ENCODE assay signal across 9 cellular contexts in the genomic region with DNA sequence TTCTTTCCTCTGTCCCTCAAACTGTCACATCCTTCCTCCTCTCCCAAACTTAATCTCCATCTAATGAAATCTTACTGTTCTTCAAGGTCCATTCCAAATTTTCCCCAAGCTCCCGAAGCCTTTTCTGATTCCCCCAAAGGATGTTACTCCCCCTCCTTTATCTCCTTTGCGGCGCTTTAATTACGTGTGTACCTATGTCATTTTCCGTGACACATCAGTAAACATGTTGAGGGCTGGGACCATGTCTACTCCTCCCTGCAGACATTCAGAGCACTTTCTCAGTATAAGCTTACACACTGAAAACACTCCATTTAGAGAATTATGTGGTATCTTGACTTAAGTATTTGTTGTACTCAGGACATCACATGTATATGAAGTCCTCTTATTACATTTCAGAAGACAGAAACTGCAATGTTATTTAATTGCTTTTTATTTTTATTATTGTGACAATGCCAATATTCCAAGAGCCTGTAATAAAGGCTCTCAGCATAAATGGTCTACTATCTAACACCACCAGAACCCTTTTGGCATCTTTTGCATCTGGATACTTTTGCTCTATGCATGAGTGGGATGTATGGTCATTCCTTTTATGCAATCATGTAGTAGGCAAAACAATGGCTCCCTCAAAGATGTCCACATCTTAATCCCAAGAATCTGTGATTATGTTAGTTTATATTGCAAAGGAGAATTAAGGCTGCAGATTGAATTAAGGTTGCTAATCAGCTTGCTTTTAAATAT. TPM values are rescaled to one million over a fixed set of nuclear protein-coding genes. Genes with fewer than 3 reads are reported as not detected.
DNase-seq lines count a peak whose midpoint lies in the region; ATAC-seq and TF ChIP-seq lines count a peak whose summit lies in the region.
"Had no signal": no experiment of that assay in that cellular context is flagged by ENCODE, and none has a peak within 500 bp of the region (broad histone marks: within the 10 kb centered on the region; RNA-seq: fewer than 3 reads in every experiment).

No MANE protein-coding gene starts in this region.

- CTCF ChIA-PET in activated CD8-positive, alpha-beta memory T cell treated with anti-CD3 and anti-CD28 coated beads, Interleukin-2, amount 10 ng/mL, durations not matched to agents 7 days and 5 days (lab: Charles Lee), result interaction anchor here (1.4 kb wide), 1 partner anchor 25 kb away, joined by 3 read pairs; no protein-coding TSS in a partner anchor

- no peak for DNase-seq in activated CD8-positive, alpha-beta memory T cell treated with anti-CD3 and anti-CD28 coated beads, Interleukin-2, amount 10 ng/mL, durations not matched to agents 7 days and 5 days
- no peak for DNase-seq in activated CD8-positive, alpha-beta memory T cell treated with anti-CD3 and anti-CD28 coated beads, Interleukin-2, amount 50 U/mL, for 48 hours
- DNase-seq in Jurkat, Clone E6-1 (ENCODE audit: low read depth, low spot score), result no peak
- no peak for DNase-seq in activated naive CD8-positive, alpha-beta T cell treated with anti-CD3 and anti-CD28 coated beads, Interleukin-2, amount 50 U/mL, for 24 hours
- DNase-seq in progenitor cell of endocrine pancreas (ENCODE audit: low spot score, unreplicated experiment) (no peak), NCI-H2081 (lab: John Stamatoyannopoulos, UW) (no peak), NCI-H1694 treated with DMSO at 0.1 percent for 48 hours (lab: John Stamatoyannopoulos, UW) (no peak), SHP77 treated with DMSO at 0.1 percent for 48 hours (lab: John Stamatoyannopoulos, UW) (no peak)
- DNase-seq: heart left ventricle had no signal

- TF ChIP-seq CTCF in progenitor cell of endocrine pancreas (IDR thresholded peaks at IDR 0.05; ENCODE audit: unreplicated experiment), result no peak

- ATAC-seq in activated CD8-positive, alpha-beta memory T cell treated with anti-CD3 and anti-CD28 coated beads, Interleukin-2, amount 10 ng/mL, durations not matched to agents 7 days and 5 days, result no peak
- no peak for ATAC-seq in activated naive CD8-positive, alpha-beta T cell treated with anti-CD3 and anti-CD28 coated beads, Interleukin-2, amount 50 U/mL, for 24 hours
- ATAC-seq: heart left ventricle had no signal

- peak overlapping the region; percentile 99 for H3K27ac Mint-ChIP-seq in activated CD8-positive, alpha-beta memory T cell treated with anti-CD3 and anti-CD28 coated beads, Interleukin-2, amount 10 ng/mL, durations not matched to agents 7 days and 5 days
- H3K27ac Mint-ChIP-seq in activated naive CD8-positive, alpha-beta T cell treated with anti-CD3 and anti-CD28 coated beads, Interleukin-2, amount 50 U/mL, for 24 hours, result peak overlapping the region; percentile 88
- no peak overlapping the region for H3K27ac Mint-ChIP-seq in progenitor cell of endocrine pancreas

- peaks cover 33% of the 10 kb centered on the region for H3K36me3 Mint-ChIP-seq in activated CD8-positive, alpha-beta memory T cell treated with anti-CD3 and anti-CD28 coated beads, Interleukin-2, amount 10 ng/mL, durations not matched to agents 7 days and 5 days
- H3K36me3 Mint-ChIP-seq in activated naive CD8-positive, alpha-beta T cell treated with anti-CD3 and anti-CD28 coated beads, Interleukin-2, amount 50 U/mL, for 24 hours (ENCODE audit: low read depth), result peaks cover 15% of the 10 kb centered on the region
- no peaks in the 10 kb centered on the region for H3K36me3 Mint-ChIP-seq in progenitor cell of endocrine pancreas (ENCODE audit: insufficient read depth)

- H3K4me3 ChIP-seq in Jurkat, Clone E6-1 (ENCODE audit: low read length), result peak overlapping the region; percentile 67

- no peaks in the 10 kb centered on the region for H3K9me3 Mint-ChIP-seq in activated CD8-positive, alpha-beta memory T cell treated with anti-CD3 and anti-CD28 coated beads, Interleukin-2, amount 10 ng/mL, durations not matched to agents 7 days and 5 days (ENCODE audit: low read depth)
- H3K9me3 Mint-ChIP-seq in activated naive CD8-positive, alpha-beta T cell treated with anti-CD3 and anti-CD28 coated beads, Interleukin-2, amount 50 U/mL, for 24 hours, result no peaks in the 10 kb centered on the region
- peaks cover 7% of the 10 kb centered on the region for H3K9me3 Mint-ChIP-seq in progenitor cell of endocrine pancreas (ENCODE audit: low read depth)

- H3K4me3 Mint-ChIP-seq in activated CD8-positive, alpha-beta memory T cell treated with anti-CD3 and anti-CD28 coated beads, Interleukin-2, amount 10 ng/mL, durations not matched to agents 7 days and 5 days, result peak overlapping the region; percentile 84
- peak overlapping the region; percentile 85 for H3K4me3 Mint-ChIP-seq in activated naive CD8-positive, alpha-beta T cell treated with anti-CD3 and anti-CD28 coated beads, Interleukin-2, amount 50 U/mL, for 24 hours
- H3K4me3 Mint-ChIP-seq in progenitor cell of endocrine pancreas (ENCODE audit: low read depth), result peak overlapping the region; percentile 70

- peaks cover 45% of the 10 kb centered on the region for H3K4me1 Mint-ChIP-seq in activated CD8-positive, alpha-beta memory T cell treated with anti-CD3 and anti-CD28 coated beads, Interleukin-2, amount 10 ng/mL, durations not matched to agents 7 days and 5 days
- H3K4me1 Mint-ChIP-seq in activated naive CD8-positive, alpha-beta T cell treated with anti-CD3 and anti-CD28 coated beads, Interleukin-2, amount 50 U/mL, for 24 hours, result peaks cover 52% of the 10 kb centered on the region
- H3K4me1 Mint-ChIP-seq in progenitor cell of endocrine pancreas (ENCODE audit: low read depth), result peaks cover 9% of the 10 kb centered on the region

- no peaks in the 10 kb centered on the region for H3K27me3 Mint-ChIP-seq in activated CD8-positive, alpha-beta memory T cell treated with anti-CD3 and anti-CD28 coated beads, Interleukin-2, amount 10 ng/mL, durations not matched to agents 7 days and 5 days
- no peaks in the 10 kb centered on the region for H3K27me3 Mint-ChIP-seq in activated naive CD8-positive, alpha-beta T cell treated with anti-CD3 and anti-CD28 coated beads, Interleukin-2, amount 50 U/mL, for 24 hours
- H3K27me3 Mint-ChIP-seq in progenitor cell of endocrine pancreas, result peaks cover 17% of the 10 kb centered on the region

RNA-seq across cellular contexts. Expression of a gene that starts 1.8 kb away (rescaled TPM):
- 10 to 100 TPM; 63.9 to 73.0 TPM for total RNA-seq in activated CD8-positive, alpha-beta memory T cell treated with anti-CD3 and anti-CD28 coated beads, Interleukin-2, amount 10 ng/mL, durations not matched to agents 7 days and 5 days
- polyA plus RNA-seq in Jurkat, Clone E6-1 (2012; ENCODE audit: insufficient read depth, insufficient read length), result 53.2 TPM
- 3.5 and 4.0 TPM in 2 replicates for total RNA-seq in progenitor cell of endocrine pancreas

RNA-seq across cellular contexts. Expression of a gene that starts 26.0 kb away (rescaled TPM):
- 1 to 10 TPM; 5.1 to 8.3 TPM for total RNA-seq in activated CD8-positive, alpha-beta memory T cell treated with anti-CD3 and anti-CD28 coated beads, Interleukin-2, amount 10 ng/mL, durations not matched to agents 7 days and 5 days
- 2.3 TPM for polyA plus RNA-seq in Jurkat, Clone E6-1 (2012; ENCODE audit: insufficient read depth, insufficient read length)
- 4.6 and 4.7 TPM in 2 replicates for total RNA-seq in progenitor cell of endocrine pancreas

Comparison
In these comparisons a context has a peak if more than half of its experiments do, and no peak if none do; other contexts are left out.
1. RNA of a gene that starts 1.8 kb away (total RNA-seq): 63.9 to 73.0 TPM in activated CD8-positive, alpha-beta memory T cell treated with anti-CD3 and anti-CD28 coated beads, Interleukin-2, amount 10 ng/mL, durations not matched to agents 7 days and 5 days; 3.5 to 4.0 TPM in progenitor cell of endocrine pancreas; every median in the first group is over 10 times any median in the second.
2. Peak in every context shown above with its lines, with median percentiles within 50 percentile points of each other: H3K4me3 Mint-ChIP-seq.